In genomic region chr5:15026011-15026481, GRCh38 we compare ENCODE assay signal across 21 cellular contexts.
DNase-seq lines count a peak whose midpoint lies in the region; ATAC-seq and TF ChIP-seq lines count a peak whose summit lies in the region.
"Had no signal": no experiment of that assay in that cellular context is flagged by ENCODE, and none has a peak within 500 bp of the region (broad histone marks: within the 10 kb centered on the region; RNA-seq: fewer than 3 reads in every experiment).

No MANE protein-coding gene starts in this region.

- no peak overlapping the region for H4K91ac ChIP-seq in trophoblast cell (ENCODE audit: low read depth, low read length)

- peaks cover 2% of the 10 kb centered on the region for H3K27me3 ChIP-seq in fibroblast of lung (ENCODE audit: control insufficient read depth, insufficient read depth, low read length)
- H3K27me3 ChIP-seq in trophoblast cell (ENCODE audit: insufficient read depth, low read length), result no peaks in the 10 kb centered on the region
- no peaks in the 10 kb centered on the region for H3K27me3 ChIP-seq in heart left ventricle
- H3K27me3 ChIP-seq: adrenal gland, upper lobe of left lung had no signal

- ATAC-seq in heart left ventricle, result no peak
- ATAC-seq in Right ventricle myocardium superior (ENCODE audit: poor library complexity), result no peak
- ATAC-seq: heart right ventricle; stimulated activated naive CD8-positive, alpha-beta T cell treated with anti-CD3 and anti-CD28 coated beads, Interleukin-15, amount 100 ng/mL, for 72 hours had no signal

- H3K4me3 ChIP-seq in fibroblast of lung (replicated peaks in 1 of 4; ENCODE audit: control extremely low read depth in 1 of 4, insufficient read depth in 1 of 4, low read depth in 3 of 4, low read length in 4 of 4) (no peak overlapping the region), trophoblast cell (ENCODE audit: low read depth, low read length) (no peak overlapping the region), heart left ventricle (no peak overlapping the region)
- H3K4me3 ChIP-seq: adrenal gland, esophagus squamous epithelium, heart right ventricle, lung, upper lobe of left lung had no signal

- H3K79me2 ChIP-seq in fibroblast of lung (ENCODE audit: control insufficient read depth, insufficient read depth, low read length) (no peaks in the 10 kb centered on the region), trophoblast cell (ENCODE audit: control insufficient read depth, insufficient read depth, low read length, poor library complexity) (no peaks in the 10 kb centered on the region)

- no peak overlapping the region for H3K4ac ChIP-seq in trophoblast cell (ENCODE audit: low read depth, low read length)

- H3K9ac ChIP-seq in fibroblast of lung (ENCODE audit: insufficient read depth, low read length), result no peak overlapping the region
- no peak overlapping the region for H3K9ac ChIP-seq in trophoblast cell (ENCODE audit: low read length)
- H3K9ac ChIP-seq: KMS-11 had no signal

- peak overlapping the region; percentile 34 for H3K14ac ChIP-seq in trophoblast cell (ENCODE audit: low read length)

- H4K12ac ChIP-seq in trophoblast cell (ENCODE audit: low read depth, low read length), result no peak overlapping the region

- no peak overlapping the region for H2AK5ac ChIP-seq in trophoblast cell (ENCODE audit: low read length)

- H4K8ac ChIP-seq in trophoblast cell (ENCODE audit: low read depth, low read length), result no peak overlapping the region

- peaks cover 34% of the 10 kb centered on the region for H3K79me1 ChIP-seq in trophoblast cell (ENCODE audit: low read length)

- H3K36me3 ChIP-seq in fibroblast of lung (ENCODE audit: control insufficient read depth, insufficient read depth, low read length) (no peaks in the 10 kb centered on the region), trophoblast cell (ENCODE audit: control insufficient read depth in 1 of 2, insufficient read depth in 2 of 2, low read length in 2 of 2) (no peaks in the 10 kb centered on the region), heart left ventricle (no peaks in the 10 kb centered on the region)
- H3K36me3 ChIP-seq: adrenal gland, esophagus squamous epithelium, heart right ventricle, upper lobe of left lung had no signal

- no peak overlapping the region for H2AFZ ChIP-seq in fibroblast of lung (ENCODE audit: low read length)
- H2AFZ ChIP-seq in trophoblast cell (ENCODE audit: insufficient read depth, low read length, poor library complexity), result no peak overlapping the region

- no CpG with 5 or more reads among the region's 6 CpGs for WGBS in trophoblast cell (ENCODE audit: extremely low coverage, insufficient coverage, insufficient read length)
- WGBS in heart left ventricle, 4 donors, result 78 to 84% (median 81%) methylated on average over 6 of the region's 6 CpGs

- no peak for TF ChIP-seq CTCF in fibroblast of lung (conservative IDR thresholded peaks at IDR 0.05 in 1 of 2, IDR thresholded peaks at IDR 0.05 in 1 of 2; ENCODE audit: low read depth in 1 of 2, low read length in 2 of 2)
- TF ChIP-seq CTCF in heart left ventricle (IDR thresholded peaks at IDR 0.05), result no peak

- H3K9me3 ChIP-seq in fibroblast of lung (ENCODE audit: control insufficient read depth, insufficient read depth, low read depth, low read length) (no peaks in the 10 kb centered on the region), trophoblast cell (ENCODE audit: insufficient read depth, low read depth, low read length) (no peaks in the 10 kb centered on the region), heart left ventricle (peaks cover 0 to 3% (median 0%) of the 10 kb centered on the region in 12 donors)
- H3K9me3 ChIP-seq: adrenal gland, esophagus squamous epithelium, upper lobe of left lung had no signal

- no peak overlapping the region for H2BK5ac ChIP-seq in trophoblast cell (ENCODE audit: low read depth, low read length, poor library complexity)

- H3K23ac ChIP-seq in trophoblast cell (ENCODE audit: low read length), result no peak overlapping the region

- H2BK120ac ChIP-seq in trophoblast cell (ENCODE audit: insufficient read depth, low read length, poor library complexity), result peak overlapping the region; percentile 74

- TF ChIP-seq POLR2A in heart left ventricle (IDR thresholded peaks at IDR 0.05), result no peak

- DNase-seq in AG20443 (ENCODE audit: low spot score) (peak; percentile 33), RPMI7951 (ENCODE audit: low read depth) (peak; percentile 40), fibroblast of lung (ENCODE audit: low read depth in 2 of 2) (peak; percentile 34 to 90), trophoblast cell (no peak), heart left ventricle (no peak), NCI-H1417 (lab: John Stamatoyannopoulos, UW) (no peak), Right ventricle myocardium superior (no peak), NCI-H1436 (lab: John Stamatoyannopoulos, UW) (no peak)
- DNase-seq: ACHN; activated CD4-positive, alpha-beta T cell treated with anti-CD3 and anti-CD28 coated beads for 48 hours; adrenal gland; effector CD4-positive, alpha-beta T cell; esophagus squamous epithelium; heart right ventricle; naive B cell; NCI-H2029 treated with DMSO at 0.1 percent for 48 hours; stimulated activated naive CD8-positive, alpha-beta T cell treated with anti-CD3 and anti-CD28 coated beads, Interleukin-15, amount 100 ng/mL, for 72 hours; SW 1271; upper lobe of left lung had no signal

- no peak overlapping the region for H3K18ac ChIP-seq in trophoblast cell (ENCODE audit: low read length)

- intact Hi-C loops in heart left ventricle (cut with DNase I), result no loop called here
- intact Hi-C loops in Right ventricle myocardium superior (cut with DNase I), result no loop called here

- H3K27ac ChIP-seq in fibroblast of lung (ENCODE audit: insufficient read depth, low read length) (no peak overlapping the region), trophoblast cell (ENCODE audit: low read depth, low read length) (peak overlapping the region; percentile 35), heart left ventricle (no peak overlapping the region)
- H3K27ac ChIP-seq: adrenal gland, esophagus squamous epithelium, heart right ventricle, KMS-11, upper lobe of left lung had no signal

- H2BK12ac ChIP-seq in trophoblast cell (ENCODE audit: low read length), result no peak overlapping the region

- H3K4me2 ChIP-seq in fibroblast of lung (ENCODE audit: extremely low read depth, insufficient read depth, low read length) (no peak overlapping the region), trophoblast cell (ENCODE audit: low read length) (no peak overlapping the region)
- H3K4me2 ChIP-seq: KMS-11 had no signal

- no peaks in the 10 kb centered on the region for H4K20me1 ChIP-seq in fibroblast of lung (ENCODE audit: control insufficient read depth, extremely low read depth, insufficient read depth, low read length)

- H3K4me1 ChIP-seq in fibroblast of lung (ENCODE audit: control insufficient read depth, extremely low read depth, insufficient read depth, low read length), result no peaks in the 10 kb centered on the region
- peaks cover 3 to 26% of the 10 kb centered on the region in 2 experiments for H3K4me1 ChIP-seq in trophoblast cell (ENCODE audit: control insufficient read depth in 1 of 2, insufficient read depth in 2 of 2, low read length in 2 of 2)
- peaks cover 0 to 12% (median 5%) of the 10 kb centered on the region in 12 donors for H3K4me1 ChIP-seq in heart left ventricle
- H3K4me1 ChIP-seq: adrenal gland, upper lobe of left lung had no signal

Comparison
In these comparisons a context has a peak if more than half of its experiments do, and no peak if none do; other contexts are left out.
1. DNase-seq: peak in AG20443 (single experiment), RPMI7951 (single experiment) and fibroblast of lung (2 of 2); none in trophoblast cell (0 of 2), heart left ventricle (0 of 5), NCI-H1417 (0 of 3), Right ventricle myocardium superior (single experiment) and NCI-H1436 (single experiment).